In genomic region chr14:73949752-73950734, GRCh38 we compare ENCODE assay signal across 8 cellular contexts. TPM values are rescaled to one million over a fixed set of nuclear protein-coding genes. Genes with fewer than 3 reads are reported as not detected.
A peak's percentile ranks its signal among the peaks of the same experiment; 100 is the strongest.
DNase-seq lines count a peak whose midpoint lies in the region; ATAC-seq lines count a peak whose summit lies in the region.

Gene COQ6, plus strand, starts transcription at chr14:73950302. Its CDS starts 31 bp downstream, at chr14:73950333.
Gene FAM161B, minus strand, starts transcription at chr14:73950094. Its CDS starts 68 bp downstream, at chr14:73950026.

- H3K27ac ChIP-seq in esophagus (ENCODE audit: low read depth in 2 of 2, low read length in 1 of 2): peak within 1 kb of the TSS; percentile 93 to 99

- H3K27me3 Mint-ChIP-seq in IgD-negative memory B cell: no peaks in the 10 kb centered on the region
- H3K27me3 Mint-ChIP-seq in activated T-cell treated with anti-CD3 and anti-CD28 coated beads, Interleukin-2, amount 50 U/mL, for 24 hours: no peaks in the 10 kb centered on the region

- H3K4me3 ChIP-seq in esophagus (ENCODE audit: low read depth in 1 of 2, low read length in 2 of 2): peak within 1 kb of the TSS; percentile 88 to 94
- H3K4me3 ChIP-seq in mucosa of stomach (ENCODE audit: low read length): peak within 1 kb of the TSS; percentile 80

- peak within 1 kb of the TSS; percentile 96 to 99 (median 98) for H3K4me3 Mint-ChIP-seq in IgD-negative memory B cell
- H3K4me3 Mint-ChIP-seq in activated T-cell treated with anti-CD3 and anti-CD28 coated beads, Interleukin-2, amount 50 U/mL, for 24 hours: peak within 1 kb of the TSS; percentile 98

- H3K4me1 ChIP-seq in esophagus (ENCODE audit: control insufficient read depth in 2 of 2, insufficient read depth in 2 of 2, low read length in 1 of 2) (peaks cover 0 to 2% of the 10 kb centered on the region in 2 donors), mucosa of stomach (ENCODE audit: control insufficient read depth, insufficient read depth, low read length) (peaks cover 19% of the 10 kb centered on the region)

- H3K27ac Mint-ChIP-seq in IgD-negative memory B cell: peak within 1 kb of the TSS; percentile 96 to 99 (median 98)
- H3K27ac Mint-ChIP-seq in activated T-cell treated with anti-CD3 and anti-CD28 coated beads, Interleukin-2, amount 50 U/mL, for 24 hours: peak within 1 kb of the TSS; percentile 97

- no peaks in the 10 kb centered on the region for H3K9me3 Mint-ChIP-seq in IgD-negative memory B cell
- H3K9me3 Mint-ChIP-seq in activated T-cell treated with anti-CD3 and anti-CD28 coated beads, Interleukin-2, amount 50 U/mL, for 24 hours: no peaks in the 10 kb centered on the region

- peak; percentile 93 for DNase-seq in DMS153 treated with DMSO at 0.1 percent for 48 hours (lab: John Stamatoyannopoulos, UW; ENCODE audit: unreplicated experiment)
- DNase-seq in OCI-M2 (lab: John Stamatoyannopoulos, UW; ENCODE audit: unreplicated experiment): peak; percentile 96
- DNase-seq in activated T-cell treated with anti-CD3 and anti-CD28 coated beads, Interleukin-2, amount 50 U/mL, for 24 hours: peak; percentile 89
- peak; percentile 77 to 79 for DNase-seq in stimulated activated CD8-positive, alpha-beta memory T cell treated with anti-CD3 and anti-CD28 coated beads, Interleukin-7, amount 100 ng/mL, for 1 hour (ENCODE audit: low read depth in 2 of 2)

- 0 to 1% methylated on average over 70 of the region's 70 CpGs for WGBS in esophagus, 2 donors

- H3K9me3 ChIP-seq in esophagus (ENCODE audit: control insufficient read depth in 2 of 2, insufficient read depth in 1 of 2, low read depth in 1 of 2, low read length in 1 of 2) (no peaks in the 10 kb centered on the region), mucosa of stomach (ENCODE audit: control insufficient read depth, low read length) (no peaks in the 10 kb centered on the region)

- peaks cover 17 to 26% (median 19%) of the 10 kb centered on the region in 3 donors for H3K4me1 Mint-ChIP-seq in IgD-negative memory B cell
- H3K4me1 Mint-ChIP-seq in activated T-cell treated with anti-CD3 and anti-CD28 coated beads, Interleukin-2, amount 50 U/mL, for 24 hours (ENCODE audit: low read depth): peaks cover 20% of the 10 kb centered on the region

- H3K36me3 ChIP-seq in esophagus (ENCODE audit: control insufficient read depth in 2 of 2, insufficient read depth in 2 of 2, low read length in 1 of 2) (peaks cover 0 to 8% of the 10 kb centered on the region in 2 donors), mucosa of stomach (ENCODE audit: control insufficient read depth, insufficient read depth, low read length) (no peaks in the 10 kb centered on the region)

- H3K36me3 Mint-ChIP-seq in IgD-negative memory B cell: no peaks in the 10 kb centered on the region
- peaks cover 32% of the 10 kb centered on the region for H3K36me3 Mint-ChIP-seq in activated T-cell treated with anti-CD3 and anti-CD28 coated beads, Interleukin-2, amount 50 U/mL, for 24 hours (ENCODE audit: low read depth)

- ATAC-seq in GM21529 (IDR thresholded peaks at IDR 0.05; ENCODE audit: unreplicated experiment): peak; percentile 85

- H3K9ac ChIP-seq in mucosa of stomach (ENCODE audit: low read length): peak within 1 kb of the TSS; percentile 68

- H3K27me3 ChIP-seq in esophagus (ENCODE audit: control insufficient read depth in 1 of 2, insufficient read depth in 2 of 2, low read length in 2 of 2) (no peaks in the 10 kb centered on the region), mucosa of stomach (ENCODE audit: control insufficient read depth, insufficient read depth, low read length) (no peaks in the 10 kb centered on the region)

RNA-seq across cellular contexts. Expression of gene COQ6, which starts in this region (rescaled TPM):
- 18.9 TPM for polyA plus RNA-seq in IgD-negative memory B cell
- 10 to 100 TPM; 11.2 to 16.4 TPM for polyA plus RNA-seq in esophagus

RNA-seq across cellular contexts. Expression of gene FAM161B, which starts in this region (rescaled TPM):
- polyA plus RNA-seq in IgD-negative memory B cell (2.4 TPM), esophagus (1 to 10 TPM; 1.6 to 1.9 TPM)

Comparison
In these comparisons a context has a peak if more than half of its experiments do, and no peak if none do; other contexts are left out.
1. Peak in every context shown above with its lines: DNase-seq, ATAC-seq, H3K4me3 ChIP-seq and H3K27ac ChIP-seq.